ENCODE assay signal across 8 cellular contexts in the genomic region with DNA sequence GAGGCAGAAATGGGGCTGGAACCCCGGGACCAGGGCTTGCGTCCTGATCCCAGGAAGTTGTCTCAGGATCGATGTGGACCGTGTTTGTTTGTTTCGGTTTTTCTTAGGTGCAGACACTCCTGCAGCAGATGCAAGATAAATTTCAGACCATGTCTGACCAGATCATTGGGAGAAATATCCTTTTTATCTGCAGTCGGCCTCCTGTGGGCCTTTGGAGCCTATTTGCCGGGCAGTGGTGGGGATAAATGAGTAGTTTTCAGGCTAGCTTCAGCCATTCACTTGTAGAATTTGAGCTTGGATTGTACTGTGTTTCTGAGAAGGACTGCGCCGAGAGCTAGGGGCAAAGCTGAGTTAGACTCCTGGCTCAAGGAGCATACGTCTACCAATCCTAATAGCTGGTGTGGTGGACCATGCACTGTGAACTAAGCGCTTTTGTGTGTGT. TPM values are rescaled to one million over a fixed set of nuclear protein-coding genes. Genes with fewer than 3 reads are reported as not detected.
A peak's percentile ranks its signal among the peaks of the same experiment; 100 is the strongest.
DNase-seq lines count a peak whose midpoint lies in the region; ATAC-seq and TF ChIP-seq lines count a peak whose summit lies in the region.

No MANE protein-coding gene starts in this region.

- H3K27ac ChIP-seq in SJSA1, result peak overlapping the region; percentile 62

- no peak for TF ChIP-seq CTCF in fibroblast of mammary gland (conservative IDR thresholded peaks at IDR 0.05; ENCODE audit: control insufficient read depth, insufficient read depth, low read depth, low read length)

- peak; percentile 10 for ATAC-seq in GM19324 (IDR thresholded peaks at IDR 0.05; ENCODE audit: low FRiP score, unreplicated experiment)

- H3K4me1 ChIP-seq in SJSA1 (replicated peaks), result peaks cover 18% of the 10 kb centered on the region

- no peaks in the 10 kb centered on the region for H3K27me3 ChIP-seq in SJSA1 (replicated peaks)

- H3K36me3 ChIP-seq in SJSA1, result peaks cover 45% of the 10 kb centered on the region

- H3K4me3 ChIP-seq in SJSA1 (peak overlapping the region; percentile 92), fibroblast of mammary gland (ENCODE audit: control insufficient read depth, low read depth, low read length) (peak overlapping the region; percentile 88)

- no peak for DNase-seq in SJSA1 (ENCODE audit: low read depth in 1 of 2, low spot score in 2 of 2)
- DNase-seq in fibroblast of mammary gland (ENCODE audit: low read depth), result no peak
- peak; percentile 44 for DNase-seq in retina
- DNase-seq in AG08396 (ENCODE audit: low spot score), result no peak
- no peak for DNase-seq in RPMI8226
- no peak for DNase-seq in NCI-H446 (lab: John Stamatoyannopoulos, UW)
- no peak for DNase-seq in NCI-H524 (lab: John Stamatoyannopoulos, UW)

- H3K9me3 ChIP-seq in SJSA1 (replicated peaks), result no peaks in the 10 kb centered on the region

RNA-seq across cellular contexts. Expression of a gene that starts 0.8 kb away (rescaled TPM):
- 53.5 and 54.3 TPM in 2 replicates for total RNA-seq in SJSA1 (2014; rRNA removed; shearing (Covaris generic))
